1 cellular context compared by ENCODE assay signal in genomic region chr5:172909931-172910502, GRCh38.
TF ChIP-seq lines count a peak whose summit lies in the region.

No MANE protein-coding gene starts in this region.

TF ChIP-seq in GM23338, 12 proteins besides CTCF, POLR2A, EP300 and RAD21 (continued from another document):
- no peak for TF ChIP-seq POLR2AphosphoS5 (IDR thresholded peaks at IDR 0.05; ENCODE audit: low read depth)
- no peak for TF ChIP-seq ZNF462 (CRISPR knock-in tag; IDR thresholded peaks at IDR 0.05)
- TF ChIP-seq REST (IDR thresholded peaks at IDR 0.05; ENCODE audit: unreplicated experiment) = no peak
